Comparison of ENCODE assay signal across 25 cellular contexts in the genomic region with DNA sequence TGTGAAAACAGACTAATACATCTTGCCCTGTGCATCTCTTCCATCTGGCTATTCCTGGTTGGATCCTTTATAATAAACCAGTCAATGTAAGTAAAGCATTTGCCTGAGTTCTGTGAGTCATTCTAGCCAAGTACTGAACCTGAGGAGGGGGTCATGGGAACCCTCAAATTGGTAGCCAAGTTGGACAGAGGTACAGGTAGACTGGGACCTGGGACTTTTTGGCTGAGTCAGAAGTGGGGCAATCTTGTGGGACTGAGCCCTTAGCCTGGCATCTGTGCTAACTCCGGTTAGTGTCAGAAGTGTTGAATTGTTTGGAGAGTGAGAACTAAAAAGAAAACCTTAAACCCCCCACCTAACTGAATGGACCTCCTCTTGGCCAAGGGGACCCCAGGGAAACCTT. TPM values are rescaled to one million over a fixed set of nuclear protein-coding genes. Genes with fewer than 3 reads are reported as not detected.
DNase-seq lines count a peak whose midpoint lies in the region; ATAC-seq, FAIRE-seq and TF ChIP-seq lines count a peak whose summit lies in the region.
"Had no signal": no experiment of that assay in that cellular context is flagged by ENCODE, and none has a peak within 500 bp of the region (broad histone marks: within the 10 kb centered on the region; RNA-seq: fewer than 3 reads in every experiment).

No MANE protein-coding gene starts in this region.

- peak overlapping the region; percentile 15; the same call in 1 of the 2 replicates for H3K4me2 ChIP-seq in KMS-11
- H3K4me2 ChIP-seq in K562 (ENCODE audit: insufficient read depth, low read length): peak overlapping the region; percentile 27
- H3K4me2 ChIP-seq: SK-N-SH had no signal

- peaks cover 99% of the 10 kb centered on the region for H3K4me1 ChIP-seq in KMS-11 (ENCODE audit: low read depth, poor library complexity, severe bottlenecking)
- H3K4me1 ChIP-seq in K562 (replicated peaks in 1 of 2; ENCODE audit: control insufficient read depth in 2 of 2, insufficient read depth in 2 of 2, low read length in 2 of 2): peaks cover 11 to 22% of the 10 kb centered on the region in 2 experiments; a peak in 4 of 5 replicates
- H3K4me1 ChIP-seq in endodermal cell (ENCODE audit: control insufficient read depth, insufficient read depth, low read length): peaks cover 12% of the 10 kb centered on the region

- H3K9me3 Mint-ChIP-seq in stimulated activated naive B cell treated with anti-CD40 and anti-IgM and Interleukin-4, amounts not matched to agents 10 μg/mL and 1 μg/mL and 100 μg/mL, for 72 hours: peaks cover 0 to 3% of the 10 kb centered on the region in 2 donors
- H3K9me3 Mint-ChIP-seq in stimulated activated naive CD8-positive, alpha-beta T cell treated with anti-CD3 and anti-CD28 coated beads, Interleukin-15, amount 100 ng/mL, for 72 hours: no peaks in the 10 kb centered on the region
- peaks cover 19% of the 10 kb centered on the region for H3K9me3 Mint-ChIP-seq in endodermal cell

- no peaks in the 10 kb centered on the region for H3K9me1 ChIP-seq in K562 (ENCODE audit: control insufficient read depth, insufficient read depth, low read length)

- BruUV-seq in K562 (replicated peaks; lab: Mats Ljungman, UMichigan): no TSS peak

- H3K9ac ChIP-seq in KMS-11 (peak overlapping the region; percentile 45; the same call in 1 of the 2 replicates), K562 (ENCODE audit: insufficient read depth in 1 of 2, low read depth in 2 of 2, low read length in 2 of 2) (0 out of 4 replicates have a peak overlapping the region, but pooled peaks of 1 of the 2 experiments have one; percentile 1), endodermal cell (ENCODE audit: extremely low read depth, low read length, poor library complexity, severe bottlenecking) (no peak overlapping the region)
- H3K9ac ChIP-seq: SK-N-SH had no signal

- no peak for TF ChIP-seq RAD21 in K562 (CRISPR knock-in tag; conservative IDR thresholded peaks at IDR 0.05 in 1 of 2, IDR thresholded peaks at IDR 0.05 in 1 of 2)

- peak overlapping the region; percentile 92 for H3K27ac ChIP-seq in KMS-11
- peak overlapping the region; percentile 55; the same call in 2 of the 3 replicates for H3K27ac ChIP-seq in K562 (ENCODE audit: extremely low read depth, low read depth, low read length)
- H3K27ac ChIP-seq in endodermal cell (ENCODE audit: low read depth, low read length): no peak overlapping the region

- DNase-seq in K562 (ENCODE audit: extremely low read depth in 1 of 4, low spot score in 3 of 4) (no peak), islet precursor cell (peak; percentile 23), NCI-H2029 (lab: John Stamatoyannopoulos, UW) (no peak), endodermal cell (no peak)
- DNase-seq in stimulated activated naive B cell treated with anti-CD40 and anti-IgM and Interleukin-4, amounts not matched to agents 10 μg/mL and 1 μg/mL and 100 μg/mL, for 72 hours: no peak
- DNase-seq in stimulated activated naive CD8-positive, alpha-beta T cell treated with anti-CD3 and anti-CD28 coated beads, Interleukin-15, amount 100 ng/mL, for 72 hours: no peak
- DNase-seq: C1 segment of cervical spinal cord; CD4-positive, alpha-beta memory T cell; DMS 273 treated with DMSO at 0.1 percent for 48 hours; DMS79; EL; GF-D8; H7; KG1; NCI-H1048; NCI-H1694; NCI-H2081 treated with DMSO at 0.1 percent for 48 hours; NCI-H2171 treated with DMSO at 0.1 percent for 48 hours; NCI-H345; NCI-H510A treated with DMSO at 0.1 percent for 48 hours; NCI-H748 treated with DMSO at 0.1 percent for 48 hours; PC-3; SK-N-SH had no signal

- in situ Hi-C loops in K562 (cut with MboI): no loop called here

- H3K79me2 ChIP-seq in KMS-11 (ENCODE audit: insufficient read depth, low read depth): no peaks in the 10 kb centered on the region
- H3K79me2 ChIP-seq in K562 (ENCODE audit: control insufficient read depth, insufficient read depth, low read length): no peaks in the 10 kb centered on the region

- POLR2A ChIA-PET in K562 (lab: Yijun Ruan, JAX): no interaction called here

- H3K4me1 Mint-ChIP-seq in stimulated activated naive B cell treated with anti-CD40 and anti-IgM and Interleukin-4, amounts not matched to agents 10 μg/mL and 1 μg/mL and 100 μg/mL, for 72 hours: peaks cover 13 to 32% of the 10 kb centered on the region in 2 donors
- peaks cover 25% of the 10 kb centered on the region for H3K4me1 Mint-ChIP-seq in stimulated activated naive CD8-positive, alpha-beta T cell treated with anti-CD3 and anti-CD28 coated beads, Interleukin-15, amount 100 ng/mL, for 72 hours
- H3K4me1 Mint-ChIP-seq in endodermal cell: peaks cover 45% of the 10 kb centered on the region

- CTCF ChIA-PET in K562 (lab: Yijun Ruan, JAX; ENCODE audit: low intra/inter-chr PET ratio): interaction anchor here (1.2 kb wide), 1 partner anchor 83 kb away, joined by 3 read pairs; no protein-coding TSS in a partner anchor

- FAIRE-seq in K562 (lab: Jason Lieb, UNC): no peak

- H2AFZ ChIP-seq in KMS-11 (ENCODE audit: low read depth) (no peak overlapping the region), K562 (ENCODE audit: low read depth, low read length) (peak overlapping the region; percentile 37)

- peaks cover 0 to 6% of the 10 kb centered on the region in 2 donors for H3K36me3 Mint-ChIP-seq in stimulated activated naive B cell treated with anti-CD40 and anti-IgM and Interleukin-4, amounts not matched to agents 10 μg/mL and 1 μg/mL and 100 μg/mL, for 72 hours
- H3K36me3 Mint-ChIP-seq in endodermal cell (ENCODE audit: low read depth): peaks cover 5% of the 10 kb centered on the region
- H3K36me3 Mint-ChIP-seq: CD4-positive, alpha-beta memory T cell had no signal

- no peak for TF ChIP-seq CTCF in KMS-11 (conservative IDR thresholded peaks at IDR 0.05; ENCODE audit: low read depth, low read length)
- TF ChIP-seq CTCF in K562 (IDR thresholded peaks at IDR 0.05 in 2 of 3, conservative IDR thresholded peaks at IDR 0.05 in 1 of 3; ENCODE audit: insufficient read depth in 2 of 3, low read depth in 1 of 3, low read length in 3 of 3): no peak
- TF ChIP-seq CTCF in endodermal cell (conservative IDR thresholded peaks at IDR 0.05): no peak

- TF ChIP-seq POLR2A in K562 (conservative IDR thresholded peaks at IDR 0.05): no peak

- H3K36me3 ChIP-seq in KMS-11 (ENCODE audit: insufficient read depth) (no peaks in the 10 kb centered on the region), K562 (ENCODE audit: control insufficient read depth, insufficient read depth, low read length) (no peaks in the 10 kb centered on the region), endodermal cell (ENCODE audit: control insufficient read depth, insufficient read depth, low read length) (no peaks in the 10 kb centered on the region)

- peak overlapping the region; percentile 47 for H3K27ac Mint-ChIP-seq in stimulated activated naive B cell treated with anti-CD40 and anti-IgM and Interleukin-4, amounts not matched to agents 10 μg/mL and 1 μg/mL and 100 μg/mL, for 72 hours
- no peak overlapping the region for H3K27ac Mint-ChIP-seq in stimulated activated naive CD8-positive, alpha-beta T cell treated with anti-CD3 and anti-CD28 coated beads, Interleukin-15, amount 100 ng/mL, for 72 hours
- H3K27ac Mint-ChIP-seq in endodermal cell: no peak overlapping the region
- H3K27ac Mint-ChIP-seq: CD4-positive, alpha-beta memory T cell had no signal

- WGBS in K562 (ENCODE audit: insufficient coverage, low coverage, missing lambda C conversion rate): 50% methylated on average over 1 of the region's 1 CpG
- 100% methylated on average over 1 of the region's 1 CpG; no CpG with 5 or more reads in 1 of the 2 experiments for WGBS in endodermal cell (ENCODE audit: insufficient coverage in 1 of 2, insufficient read length in 1 of 2), 2 experiments

- H3K27me3 Mint-ChIP-seq in stimulated activated naive B cell treated with anti-CD40 and anti-IgM and Interleukin-4, amounts not matched to agents 10 μg/mL and 1 μg/mL and 100 μg/mL, for 72 hours: peaks cover 0 to 4% of the 10 kb centered on the region in 2 donors
- H3K27me3 Mint-ChIP-seq in stimulated activated naive CD8-positive, alpha-beta T cell treated with anti-CD3 and anti-CD28 coated beads, Interleukin-15, amount 100 ng/mL, for 72 hours: peaks cover 9% of the 10 kb centered on the region
- H3K27me3 Mint-ChIP-seq in endodermal cell (ENCODE audit: insufficient read depth): no peaks in the 10 kb centered on the region

- H3K4me3 ChIP-seq in KMS-11 (IDR thresholded peaks at IDR 0.05; ENCODE audit: insufficient read depth, low read depth, low read length) (no peak overlapping the region), K562 (no peak overlapping the region), endodermal cell (ENCODE audit: low read length) (no peak overlapping the region)

- ATAC-seq in K562: no peak
- no peak for ATAC-seq in stimulated activated naive B cell treated with anti-CD40 and anti-IgM and Interleukin-4, amounts not matched to agents 10 μg/mL and 1 μg/mL and 100 μg/mL, for 72 hours (replicated peaks)
- ATAC-seq in HG03342 (IDR thresholded peaks at IDR 0.05; ENCODE audit: unreplicated experiment): no peak
- no peak for ATAC-seq in stimulated activated naive CD8-positive, alpha-beta T cell treated with anti-CD3 and anti-CD28 coated beads, Interleukin-15, amount 100 ng/mL, for 72 hours
- ATAC-seq: PC-3 had no signal

- H3K27me3 ChIP-seq in KMS-11 (ENCODE audit: insufficient read depth, low read depth) (no peaks in the 10 kb centered on the region), K562 (ENCODE audit: control insufficient read depth in 2 of 2, insufficient read depth in 2 of 2, low read length in 2 of 2) (peaks cover 0 to 6% of the 10 kb centered on the region in 2 experiments; a peak in 2 of 5 replicates), endodermal cell (ENCODE audit: control insufficient read depth, insufficient read depth, low read length, poor library complexity, severe bottlenecking) (no peaks in the 10 kb centered on the region)

- no peak for TF ChIP-seq EP300 in K562 (IDR thresholded peaks at IDR 0.05; ENCODE audit: low read length)

- intact Hi-C loops in K562 (cut with micrococcal nuclease): no loop called here

- no peak overlapping the region for H3K4me3 Mint-ChIP-seq in stimulated activated naive B cell treated with anti-CD40 and anti-IgM and Interleukin-4, amounts not matched to agents 10 μg/mL and 1 μg/mL and 100 μg/mL, for 72 hours
- no peak overlapping the region for H3K4me3 Mint-ChIP-seq in stimulated activated naive CD8-positive, alpha-beta T cell treated with anti-CD3 and anti-CD28 coated beads, Interleukin-15, amount 100 ng/mL, for 72 hours
- no peak overlapping the region for H3K4me3 Mint-ChIP-seq in endodermal cell
- H3K4me3 Mint-ChIP-seq: CD4-positive, alpha-beta memory T cell had no signal

- H4K20me1 ChIP-seq in KMS-11 (ENCODE audit: insufficient read depth): no peaks in the 10 kb centered on the region
- H4K20me1 ChIP-seq in K562 (replicated peaks; ENCODE audit: control insufficient read depth, insufficient read depth, low read length): no peaks in the 10 kb centered on the region

- H3K9me3 ChIP-seq in K562 (replicated peaks; ENCODE audit: control insufficient read depth, insufficient read depth, low read depth, low read length): peaks cover 11% of the 10 kb centered on the region; the same call in 1 of the 2 replicates
- peaks cover 20% of the 10 kb centered on the region for H3K9me3 ChIP-seq in endodermal cell (ENCODE audit: control insufficient read depth, low read length)
- H3K9me3 ChIP-seq: SK-N-SH had no signal

RNA-seq across cellular contexts. Expression of a gene that starts 21.0 kb away (rescaled TPM):
- 68.0 and 142 TPM in 2 replicates for total RNA-seq in K562 (2011; cell fraction: chromatin; rRNA removed; ENCODE audit: low replicate concordance)
- total RNA-seq in K562 (2011; cell fraction: nucleolus; rRNA removed): 68.2 and 70.8 TPM in 2 replicates
- total RNA-seq in K562 (2011; cell fraction: nucleoplasm; rRNA removed): 73.4 and 82.1 TPM in 2 replicates
- total RNA-seq in K562 (2014; rRNA removed): 12.4 and 19.0 TPM in 2 replicates
- total RNA-seq in K562 (2014; rRNA removed; fragmentation: Illumina TruSeq; extraction: Trizol): 12.9 and 15.4 TPM in 2 replicates
- 15.8 and 17.7 TPM in 2 replicates for total RNA-seq in K562 (2015; rRNA removed; fragmentation: Illumina TruSeq; extraction: Trizol)
- total RNA-seq in K562 (2021): 31.2 and 34.5 TPM in 2 replicates
- 21.2 and 25.8 TPM in 2 replicates for polyA plus RNA-seq in K562 (2011; rRNA removed)
- polyA plus RNA-seq in K562 (2011; cell fraction: cytosol; rRNA removed): 17.5 and 23.9 TPM in 2 replicates
- 64.7 and 116 TPM in 2 replicates for polyA plus RNA-seq in K562 (2011; cell fraction: nucleus; rRNA removed)
- 16.4 and 17.1 TPM in 2 replicates for polyA plus RNA-seq in K562 (2012)
- polyA plus RNA-seq in K562 (2014; fragmentation: Illumina TruSeq; extraction: Trizol): 15.7 and 16.9 TPM in 2 replicates
- 1 to 10 TPM; 1.3 to 1.4 TPM for polyA plus RNA-seq in K562 (2014; fragmentation: Nextera tagmentation; extraction: Ambion mirVana)
- 15.6 and 17.5 TPM in 2 replicates for polyA plus RNA-seq in K562 (2014; rRNA removed)
- 20.8 and 31.8 TPM in 2 replicates for polyA minus RNA-seq in K562 (2011; rRNA and poly(A)+ RNA removed)
- 22.5 and 23.9 TPM in 2 replicates for polyA minus RNA-seq in K562 (2011; cell fraction: cytosol; rRNA and poly(A)+ RNA removed)
- 27.7 and 31.9 TPM in 2 replicates for polyA minus RNA-seq in K562 (2011; cell fraction: nucleus; rRNA and poly(A)+ RNA removed)
- total RNA-seq in endodermal cell: 10 to 100 TPM; 30.9 to 33.4 TPM
- polyA plus RNA-seq in endodermal cell (2013, experiment 1 of 2): 16.5 TPM
- 12.0 TPM for polyA plus RNA-seq in endodermal cell (2013, experiment 2 of 2)
